8 cellular contexts compared by ENCODE assay signal in genomic region chr5:73233461-73234151, GRCh38.
DNase-seq lines count a peak whose midpoint lies in the region; ATAC-seq and TF ChIP-seq lines count a peak whose summit lies in the region.

No MANE protein-coding gene starts in this region.

- TF ChIP-seq EP300 in ovary (IDR thresholded peaks at IDR 0.05) = no peak

- no peak overlapping the region for H3K27ac Mint-ChIP-seq in CD4-positive, alpha-beta memory T cell
- no peak overlapping the region for H3K27ac Mint-ChIP-seq in activated naive CD8-positive, alpha-beta T cell treated with anti-CD3 and anti-CD28 coated beads, Interleukin-2, amount 50 U/mL, for 24 hours

- intact Hi-C loops in CD4-positive, alpha-beta memory T cell (cut with micrococcal nuclease) = no loop called here
- intact Hi-C loops in ovary (cut with DNase I) (loop anchor here in 1 of 4 donors (10.0 kb wide), 1 partner anchor 211 kb away; the partner anchor contains the start of gene FOXD1), lower leg skin (cut with DNase I; ENCODE audit: low total_unique reads) (no loop called here)

- H3K9me3 ChIP-seq in CD4-positive, alpha-beta memory T cell (ENCODE audit: control insufficient read depth in 1 of 2, low read length in 2 of 2) = no peaks in the 10 kb centered on the region
- no peaks in the 10 kb centered on the region for H3K9me3 ChIP-seq in ovary

- peaks cover 23% of the 10 kb centered on the region for H3K4me1 ChIP-seq in CD4-positive, alpha-beta memory T cell (ENCODE audit: insufficient read depth, low read length)
- H3K4me1 ChIP-seq in ovary (ENCODE audit: insufficient read depth) = peaks cover 2% of the 10 kb centered on the region

- no peaks in the 10 kb centered on the region for H3K36me3 Mint-ChIP-seq in CD4-positive, alpha-beta memory T cell
- H3K36me3 Mint-ChIP-seq in activated naive CD8-positive, alpha-beta T cell treated with anti-CD3 and anti-CD28 coated beads, Interleukin-2, amount 50 U/mL, for 24 hours (ENCODE audit: low read depth) = no peaks in the 10 kb centered on the region

- no peaks in the 10 kb centered on the region for H3K9me3 Mint-ChIP-seq in CD4-positive, alpha-beta memory T cell
- H3K9me3 Mint-ChIP-seq in activated naive CD8-positive, alpha-beta T cell treated with anti-CD3 and anti-CD28 coated beads, Interleukin-2, amount 50 U/mL, for 24 hours = no peaks in the 10 kb centered on the region

- TF ChIP-seq POLR2A in ovary (IDR thresholded peaks at IDR 0.05) (no peak), lower leg skin (IDR thresholded peaks at IDR 0.05) (no peak)

- DNase-seq in CD4-positive, alpha-beta memory T cell = peak in 1 of 5 donors; percentile 7
- DNase-seq in activated naive CD8-positive, alpha-beta T cell treated with anti-CD3 and anti-CD28 coated beads, Interleukin-2, amount 50 U/mL, for 24 hours = peak; percentile 13
- DNase-seq in hepatic stellate cell (ENCODE audit: low spot score) = peak; percentile 55
- no peak for DNase-seq in ovary
- no peak for DNase-seq in SKM-1 (lab: John Stamatoyannopoulos, UW; ENCODE audit: unreplicated experiment)
- DNase-seq in NCI-H2107 (lab: John Stamatoyannopoulos, UW) = no peak
- no peak for DNase-seq in lower leg skin (ENCODE audit: low spot score in 2 of 2)

- 1 to 2% (median 1%) methylated on average over 31 to 63 of the region's 63 CpGs for WGBS in ovary, 3 donors
- 17 to 39% methylated on average over 28 to 32 of the region's 63 CpGs for WGBS in lower leg skin, 2 donors

- no peak overlapping the region for H3K4me3 ChIP-seq in CD4-positive, alpha-beta memory T cell (ENCODE audit: low read length in 2 of 2)
- H3K4me3 ChIP-seq in ovary (peak overlapping the region; percentile 29), lower leg skin (ENCODE audit: low read depth, poor library complexity, severe bottlenecking) (no peak overlapping the region)

- H3K27me3 ChIP-seq in CD4-positive, alpha-beta memory T cell (ENCODE audit: insufficient read depth, low read length) = peaks cover 46% of the 10 kb centered on the region
- no peaks in the 10 kb centered on the region for H3K27me3 ChIP-seq in ovary

- CTCF ChIA-PET in CD4-positive, alpha-beta memory T cell (lab: Charles Lee; ENCODE audit: partially characterized antibody) = interaction anchor here (0.7 to 1.5 kb wide), 2 partner anchors 17 kb away, joined by 3 to 5 read pairs; no protein-coding TSS in a partner anchor

- peaks cover 11 to 35% (median 25%) of the 10 kb centered on the region in 4 donors for H3K4me1 Mint-ChIP-seq in CD4-positive, alpha-beta memory T cell
- peaks cover 26% of the 10 kb centered on the region for H3K4me1 Mint-ChIP-seq in activated naive CD8-positive, alpha-beta T cell treated with anti-CD3 and anti-CD28 coated beads, Interleukin-2, amount 50 U/mL, for 24 hours

- H3K27ac ChIP-seq in CD4-positive, alpha-beta memory T cell (ENCODE audit: low read depth, low read length) = no peak overlapping the region
- H3K27ac ChIP-seq in ovary = no peak overlapping the region

- peaks cover 54 to 63% of the 10 kb centered on the region in 2 donors for H3K27me3 Mint-ChIP-seq in CD4-positive, alpha-beta memory T cell
- H3K27me3 Mint-ChIP-seq in activated naive CD8-positive, alpha-beta T cell treated with anti-CD3 and anti-CD28 coated beads, Interleukin-2, amount 50 U/mL, for 24 hours = peaks cover 74% of the 10 kb centered on the region

- H3K4me3 Mint-ChIP-seq in CD4-positive, alpha-beta memory T cell = peak overlapping the region; percentile 60 to 80 (median 66)
- peak overlapping the region; percentile 59 for H3K4me3 Mint-ChIP-seq in activated naive CD8-positive, alpha-beta T cell treated with anti-CD3 and anti-CD28 coated beads, Interleukin-2, amount 50 U/mL, for 24 hours

- no peaks in the 10 kb centered on the region for H3K36me3 ChIP-seq in CD4-positive, alpha-beta memory T cell (ENCODE audit: insufficient read depth, low read length)
- H3K36me3 ChIP-seq in ovary = no peaks in the 10 kb centered on the region

- no peak for ATAC-seq in activated naive CD8-positive, alpha-beta T cell treated with anti-CD3 and anti-CD28 coated beads, Interleukin-2, amount 50 U/mL, for 24 hours
- ATAC-seq in GM18517 (IDR thresholded peaks at IDR 0.05; ENCODE audit: unreplicated experiment) = no peak

- TF ChIP-seq CTCF in ovary (IDR thresholded peaks at IDR 0.05) (no peak), lower leg skin (IDR thresholded peaks at IDR 0.05) (no peak)

- POLR2A ChIA-PET in CD4-positive, alpha-beta memory T cell (lab: Charles Lee; ENCODE audit: partially characterized antibody) = no interaction called here

Comparison
In these comparisons a context has a peak if more than half of its experiments do, and no peak if none do; other contexts are left out.
1. DNase-seq: peak in activated naive CD8-positive, alpha-beta T cell treated with anti-CD3 and anti-CD28 coated beads, Interleukin-2, amount 50 U/mL, for 24 hours (single experiment) and hepatic stellate cell (single experiment); none in ovary (0 of 5), SKM-1 (single experiment), NCI-H2107 (single experiment) and lower leg skin (0 of 2).